In the genomic region with DNA sequence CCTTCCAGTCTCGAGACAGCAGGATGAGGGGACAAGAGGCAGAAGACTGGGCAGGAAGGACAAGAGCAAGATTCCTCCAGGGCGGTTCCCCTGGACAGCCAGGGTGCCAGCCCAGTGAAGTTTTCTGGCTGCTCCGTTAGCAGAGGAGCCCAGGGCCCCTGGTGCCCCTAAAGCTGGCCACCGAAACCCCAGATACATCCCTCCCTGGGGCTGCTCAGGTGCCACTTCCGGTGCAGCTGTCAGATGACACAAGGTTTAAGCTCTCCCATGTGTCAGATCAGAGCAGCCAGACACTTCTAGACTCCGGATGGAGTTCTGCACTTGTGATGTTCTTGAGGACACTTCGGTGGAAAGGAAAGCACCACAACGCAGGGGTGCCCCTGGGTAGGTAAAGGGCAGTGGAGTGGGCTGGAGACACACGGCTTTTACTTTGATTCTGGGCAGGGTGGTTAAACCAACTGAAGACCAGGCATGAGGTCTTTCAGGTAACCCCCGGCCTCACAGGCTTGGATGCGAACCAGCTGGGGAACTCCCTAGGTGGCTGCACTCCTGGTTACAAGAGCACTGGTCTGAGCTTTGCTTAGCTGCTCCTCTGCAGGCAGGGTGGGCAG, we compare ENCODE assay signal across 9 cellular contexts.
DNase-seq lines count a peak whose midpoint lies in the region; ATAC-seq and TF ChIP-seq lines count a peak whose summit lies in the region.
"Had no signal": no experiment of that assay in that cellular context is flagged by ENCODE, and none has a peak within 500 bp of the region (broad histone marks: within the 10 kb centered on the region; RNA-seq: fewer than 3 reads in every experiment).

No MANE protein-coding gene starts in this region.

- H3K27ac ChIP-seq in left lung: peak overlapping the region in 1 of 2 donors; percentile 69
- peak overlapping the region in 2 of 4 donors; percentile 67 to 75 for H3K27ac ChIP-seq in tibial nerve
- H3K27ac ChIP-seq: thoracic aorta had no signal

- CTCF ChIA-PET in GM10248 (lab: Yijun Ruan, JAX): interaction anchor here (1.0 to 2.9 kb wide), 7 partner anchors 9 to 36 kb away, joined by 3 to 10 read pairs (median 4); no protein-coding TSS in a partner anchor

- peaks cover 19% of the 10 kb centered on the region for H3K36me3 Mint-ChIP-seq in T-helper 2 cell treated with Interferon-gamma antibody and Interleukin-4, amounts not matched to agents 5 μg/mL and 100 μg/mL, for 36 hours (ENCODE audit: low read depth)

- H3K9me3 ChIP-seq in left lung: no peaks in the 10 kb centered on the region
- no peaks in the 10 kb centered on the region for H3K9me3 ChIP-seq in tibial nerve
- H3K9me3 ChIP-seq: thoracic aorta had no signal

- TF ChIP-seq POLR2A in tibial nerve (IDR thresholded peaks at IDR 0.05): no peak

- intact Hi-C loops in left lung (cut with DNase I): no loop called here

- no peak overlapping the region for H3K4me3 ChIP-seq in left lung
- no peak overlapping the region for H3K4me3 ChIP-seq in tibial nerve
- H3K4me3 ChIP-seq: thoracic aorta had no signal

- 81 to 82% methylated on average over 7 to 10 of the region's 11 CpGs for WGBS in tibial nerve, 2 donors

- no peaks in the 10 kb centered on the region for H3K27me3 ChIP-seq in left lung
- H3K27me3 ChIP-seq in tibial nerve: no peaks in the 10 kb centered on the region

- H3K4me1 Mint-ChIP-seq in T-helper 2 cell treated with Interferon-gamma antibody and Interleukin-4, amounts not matched to agents 5 μg/mL and 100 μg/mL, for 36 hours (ENCODE audit: low read depth): peaks cover 62% of the 10 kb centered on the region

- TF ChIP-seq EP300 in tibial nerve (IDR thresholded peaks at IDR 0.05): no peak

- H3K9me3 Mint-ChIP-seq in T-helper 2 cell treated with Interferon-gamma antibody and Interleukin-4, amounts not matched to agents 5 μg/mL and 100 μg/mL, for 36 hours: no peaks in the 10 kb centered on the region

- no peak for TF ChIP-seq CTCF in left lung (IDR thresholded peaks at IDR 0.05)
- no peak for TF ChIP-seq CTCF in GM10248 (IDR thresholded peaks at IDR 0.05; ENCODE audit: control extremely low read depth, extremely low read depth, low read depth, missing control alignments)
- no peak for TF ChIP-seq CTCF in tibial nerve (IDR thresholded peaks at IDR 0.05)

- H3K4me1 ChIP-seq in left lung (peaks cover 17 to 70% of the 10 kb centered on the region in 2 donors), tibial nerve (peaks cover 0 to 66% (median 50%) of the 10 kb centered on the region in 4 donors)

- peak; percentile 42 for DNase-seq in T-helper 2 cell treated with Interferon-gamma antibody and Interleukin-4, amounts not matched to agents 5 μg/mL and 100 μg/mL, for 36 hours (ENCODE audit: low spot score)
- no peak for DNase-seq in left lung
- no peak for DNase-seq in GM10248 (ENCODE audit: extremely low spot score)
- no peak for DNase-seq in NCI-H146 (lab: John Stamatoyannopoulos, UW)
- DNase-seq in tibial nerve (ENCODE audit: low spot score in 2 of 2): no peak
- no peak for DNase-seq in COLO668 (lab: John Stamatoyannopoulos, UW; ENCODE audit: unreplicated experiment)

- H3K27me3 Mint-ChIP-seq in T-helper 2 cell treated with Interferon-gamma antibody and Interleukin-4, amounts not matched to agents 5 μg/mL and 100 μg/mL, for 36 hours (ENCODE audit: low read depth): no peaks in the 10 kb centered on the region

- H3K4me3 Mint-ChIP-seq in T-helper 2 cell treated with Interferon-gamma antibody and Interleukin-4, amounts not matched to agents 5 μg/mL and 100 μg/mL, for 36 hours: peak overlapping the region; percentile 84

- POLR2A ChIA-PET in GM10248 (lab: Yijun Ruan, JAX): no interaction called here

- no peak overlapping the region for H3K27ac Mint-ChIP-seq in T-helper 2 cell treated with Interferon-gamma antibody and Interleukin-4, amounts not matched to agents 5 μg/mL and 100 μg/mL, for 36 hours

- ATAC-seq in GM18873 (IDR thresholded peaks at IDR 0.05; ENCODE audit: low FRiP score, unreplicated experiment) (peak; percentile 60), HG02852 (IDR thresholded peaks at IDR 0.05; ENCODE audit: unreplicated experiment) (peak; percentile 75), left lung (peak; percentile 18)

- H3K36me3 ChIP-seq in left lung (peaks cover 0 to 6% of the 10 kb centered on the region in 2 donors), tibial nerve (peaks cover 0 to 8% (median 0%) of the 10 kb centered on the region in 3 donors)
- H3K36me3 ChIP-seq: thoracic aorta had no signal

Comparison
In these comparisons a context has a peak if more than half of its experiments do, and no peak if none do; other contexts are left out.
1. ATAC-seq: peak in every context shown above with its lines; median percentile 75 in HG02852; 60 in GM18873; 18 in left lung.